13 cellular contexts compared by ENCODE assay signal in the genomic region with DNA sequence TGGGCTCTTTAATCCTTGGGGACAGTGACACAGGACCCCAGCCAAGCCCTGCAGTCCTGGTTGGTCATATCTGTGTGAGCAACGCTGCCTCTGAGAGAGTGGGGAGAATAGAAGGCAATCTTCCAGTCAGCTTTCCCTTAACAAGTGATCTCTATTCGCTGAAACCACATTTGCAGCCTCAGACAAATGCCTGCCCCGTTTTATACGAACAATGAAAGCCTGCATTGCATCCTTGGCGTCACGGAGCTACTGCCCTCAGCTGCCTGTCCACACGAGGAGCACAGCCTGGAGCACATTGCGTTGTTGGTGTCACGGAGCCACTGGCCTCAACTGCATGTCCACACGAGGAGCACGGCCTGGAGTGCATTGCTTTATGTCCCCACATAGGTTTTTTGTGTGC.
DNase-seq lines count a peak whose midpoint lies in the region; TF ChIP-seq lines count a peak whose summit lies in the region.
"Had no signal": no experiment of that assay in that cellular context is flagged by ENCODE, and none has a peak within 500 bp of the region (broad histone marks: within the 10 kb centered on the region; RNA-seq: fewer than 3 reads in every experiment).

No MANE protein-coding gene starts in this region.

- H3K36me3 Mint-ChIP-seq in brain (no peaks in the 10 kb centered on the region), progenitor cell of endocrine pancreas (ENCODE audit: insufficient read depth) (peaks cover 13% of the 10 kb centered on the region)
- H3K36me3 Mint-ChIP-seq: CD14-positive monocyte; CD8-positive, alpha-beta T cell had no signal

- DNase-seq in globus pallidus (ENCODE audit: low spot score) (peak; percentile 35), progenitor cell of endocrine pancreas (ENCODE audit: low spot score, unreplicated experiment) (no peak), COLO829 (ENCODE audit: low spot score) (no peak), activated gamma-delta T cell treated with Interleukin-2 at 50 U/mL for 16 hours (no peak), posterior cingulate gyrus (no peak)
- no peak for DNase-seq in activated naive CD4-positive, alpha-beta T cell treated with anti-CD3 and anti-CD28 coated beads, Interleukin-2, amount 50 U/mL, for 16 hours
- DNase-seq: DMS53, GF-D8, HCEC 1CT, HFFc6 had no signal

- peaks cover 19% of the 10 kb centered on the region for H3K4me1 Mint-ChIP-seq in brain
- no peaks in the 10 kb centered on the region for H3K4me1 Mint-ChIP-seq in progenitor cell of endocrine pancreas (ENCODE audit: low read depth)
- H3K4me1 Mint-ChIP-seq: CD14-positive monocyte had no signal

- peaks cover 5% of the 10 kb centered on the region for H3K27me3 Mint-ChIP-seq in brain
- no peaks in the 10 kb centered on the region for H3K27me3 Mint-ChIP-seq in progenitor cell of endocrine pancreas

- peaks cover 4 to 17% (median 5%) of the 10 kb centered on the region in 5 experiments for H3K9me3 Mint-ChIP-seq in brain
- H3K9me3 Mint-ChIP-seq in progenitor cell of endocrine pancreas (ENCODE audit: low read depth) = no peaks in the 10 kb centered on the region
- H3K9me3 Mint-ChIP-seq: CD14-positive monocyte; CD8-positive, alpha-beta T cell had no signal

- H3K4me3 Mint-ChIP-seq in brain = no peak overlapping the region
- no peak overlapping the region for H3K4me3 Mint-ChIP-seq in progenitor cell of endocrine pancreas (ENCODE audit: low read depth)
- H3K4me3 Mint-ChIP-seq: CD14-positive monocyte; CD8-positive, alpha-beta T cell; HFFc6 had no signal

- H3K27ac Mint-ChIP-seq in brain (peak overlapping the region; percentile 38 to 89 (median 74)), progenitor cell of endocrine pancreas (peak overlapping the region; percentile 31)
- H3K27ac Mint-ChIP-seq: CD14-positive monocyte; CD8-positive, alpha-beta T cell; HFFc6 had no signal

- intact Hi-C loops in posterior cingulate gyrus (cut with DNase I) = no loop called here

- TF ChIP-seq CTCF in brain (conservative IDR thresholded peaks at IDR 0.05) (no peak), progenitor cell of endocrine pancreas (IDR thresholded peaks at IDR 0.05; ENCODE audit: unreplicated experiment) (no peak)
